In genomic region chr2:38262514-38262871, GRCh38 we compare ENCODE assay signal across 24 cellular contexts.
A peak's percentile ranks its signal among the peaks of the same experiment; 100 is the strongest.
DNase-seq lines count a peak whose midpoint lies in the region; ATAC-seq and TF ChIP-seq lines count a peak whose summit lies in the region.
"Had no signal": no experiment of that assay in that cellular context is flagged by ENCODE, and none has a peak within 500 bp of the region (broad histone marks: within the 10 kb centered on the region; RNA-seq: fewer than 3 reads in every experiment).

No MANE protein-coding gene starts in this region.

- peaks cover 17% of the 10 kb centered on the region for H3K27me3 Mint-ChIP-seq in activated CD4-positive, alpha-beta T cell treated with anti-CD3 and anti-CD28 coated beads, Interleukin-2, amount 10 ng/mL, durations not matched to agents 24 days and 14 days
- H3K27me3 Mint-ChIP-seq in endodermal cell (ENCODE audit: insufficient read depth), result peaks cover 24% of the 10 kb centered on the region

- peak overlapping the region; percentile 17 for H2AFZ ChIP-seq in neuronal stem cell (ENCODE audit: low read length)
- H2AFZ ChIP-seq: GM23248 had no signal

- H2AK5ac ChIP-seq in neuronal stem cell (ENCODE audit: low read depth, low read length), result no peak overlapping the region

- H3K4me3 Mint-ChIP-seq in activated CD4-positive, alpha-beta T cell treated with anti-CD3 and anti-CD28 coated beads, Interleukin-2, amount 10 ng/mL, durations not matched to agents 24 days and 14 days, result no peak overlapping the region
- H3K4me3 Mint-ChIP-seq in endodermal cell, result no peak overlapping the region
- H3K4me3 Mint-ChIP-seq: B cell, CD14-positive monocyte had no signal

- H3K9me3 Mint-ChIP-seq in activated CD4-positive, alpha-beta T cell treated with anti-CD3 and anti-CD28 coated beads, Interleukin-2, amount 10 ng/mL, durations not matched to agents 24 days and 14 days, result peaks cover 10% of the 10 kb centered on the region
- no peaks in the 10 kb centered on the region for H3K9me3 Mint-ChIP-seq in endodermal cell

- intact Hi-C loops in activated CD4-positive, alpha-beta T cell treated with anti-CD3 and anti-CD28 coated beads, Interleukin-2, amount 10 ng/mL, durations not matched to agents 24 days and 14 days (cut with micrococcal nuclease), result loop anchor here (1.0 to 5.0 kb wide), 4 partner anchors 78 to 225 kb away; partner anchors contain the start of gene CYP1B1
- intact Hi-C loops in vagina (cut with DNase I), result loop anchor here (10.0 kb wide), 1 partner anchor 78 kb away; no protein-coding TSS in a partner anchor

- H3K23ac ChIP-seq in neuronal stem cell (ENCODE audit: low read depth, low read length, poor library complexity), result no peak overlapping the region

- no peak overlapping the region for H4K8ac ChIP-seq in neuronal stem cell (ENCODE audit: low read depth, low read length)

- H3K9me3 ChIP-seq in endodermal cell (ENCODE audit: control insufficient read depth, low read length), result no peaks in the 10 kb centered on the region
- H3K9me3 ChIP-seq in neuronal stem cell (replicated peaks in 1 of 2; ENCODE audit: control insufficient read depth in 2 of 2, insufficient read depth in 1 of 2, low read depth in 1 of 2, low read length in 2 of 2), result peaks cover 0 to 2% of the 10 kb centered on the region in 2 donors
- no peaks in the 10 kb centered on the region for H3K9me3 ChIP-seq in vagina

- peaks cover 3% of the 10 kb centered on the region for H3K36me3 Mint-ChIP-seq in activated CD4-positive, alpha-beta T cell treated with anti-CD3 and anti-CD28 coated beads, Interleukin-2, amount 10 ng/mL, durations not matched to agents 24 days and 14 days (ENCODE audit: low read depth)
- no peaks in the 10 kb centered on the region for H3K36me3 Mint-ChIP-seq in endodermal cell (ENCODE audit: low read depth)

- H3K14ac ChIP-seq in neuronal stem cell (ENCODE audit: low read length), result no peak overlapping the region

- H3K27ac ChIP-seq in endodermal cell (ENCODE audit: low read depth, low read length), result no peak overlapping the region
- H3K27ac ChIP-seq in neuronal stem cell (replicated peaks; ENCODE audit: low read length), result no peak overlapping the region
- no peak overlapping the region for H3K27ac ChIP-seq in vagina
- H3K27ac ChIP-seq: GM23248, RWPE1 had no signal

- no peaks in the 10 kb centered on the region for H3K79me1 ChIP-seq in neuronal stem cell (ENCODE audit: low read depth, low read length)

- H2BK120ac ChIP-seq in neuronal stem cell (ENCODE audit: low read depth, low read length), result no peak overlapping the region

- H3K36me3 ChIP-seq in endodermal cell (ENCODE audit: control insufficient read depth, insufficient read depth, low read length), result no peaks in the 10 kb centered on the region
- H3K36me3 ChIP-seq in neuronal stem cell (replicated peaks in 1 of 2; ENCODE audit: control insufficient read depth in 2 of 2, insufficient read depth in 2 of 2, low read length in 2 of 2), result no peaks in the 10 kb centered on the region
- no peaks in the 10 kb centered on the region for H3K36me3 ChIP-seq in vagina

- H3K4me1 ChIP-seq in endodermal cell (ENCODE audit: control insufficient read depth, insufficient read depth, low read length) (no peaks in the 10 kb centered on the region), neuronal stem cell (ENCODE audit: control insufficient read depth in 2 of 2, insufficient read depth in 1 of 2, low read depth in 1 of 2, low read length in 2 of 2) (peaks cover 2 to 4% of the 10 kb centered on the region in 2 donors), vagina (no peaks in the 10 kb centered on the region)

- H4K91ac ChIP-seq in neuronal stem cell (ENCODE audit: low read depth, low read length, poor library complexity), result no peak overlapping the region

- peak overlapping the region; percentile 7 for H3K27ac Mint-ChIP-seq in activated CD4-positive, alpha-beta T cell treated with anti-CD3 and anti-CD28 coated beads, Interleukin-2, amount 10 ng/mL, durations not matched to agents 24 days and 14 days
- no peak overlapping the region for H3K27ac Mint-ChIP-seq in endodermal cell
- H3K27ac Mint-ChIP-seq: B cell had no signal

- TF ChIP-seq CTCF in endodermal cell (conservative IDR thresholded peaks at IDR 0.05) (no peak), vagina (IDR thresholded peaks at IDR 0.05) (no peak)

- 85 to 96% methylated on average over 4 to 7 of the region's 7 CpGs for WGBS in endodermal cell (ENCODE audit: insufficient coverage in 1 of 2, insufficient read length in 1 of 2), 2 experiments
- no CpG with 5 or more reads among the region's 7 CpGs for WGBS in neuronal stem cell (ENCODE audit: extremely low coverage in 2 of 2, insufficient read length in 2 of 2, insufficient replicate concordance in 1 of 2), 2 donors

- no peak overlapping the region for H3K4ac ChIP-seq in neuronal stem cell (ENCODE audit: low read length)

- ATAC-seq in HG03442 (IDR thresholded peaks at IDR 0.05; ENCODE audit: unreplicated experiment) (peak; percentile 4), HG02885 (IDR thresholded peaks at IDR 0.05; ENCODE audit: poor library complexity, unreplicated experiment) (no peak), GM19452 (IDR thresholded peaks at IDR 0.05; ENCODE audit: unreplicated experiment) (no peak)

- H3K4me2 ChIP-seq in neuronal stem cell (ENCODE audit: insufficient read depth, low read length, poor library complexity, severe bottlenecking), result no peak overlapping the region

- DNase-seq in activated CD4-positive, alpha-beta T cell treated with anti-CD3 and anti-CD28 coated beads, Interleukin-2, amount 10 ng/mL, durations not matched to agents 24 days and 14 days, result no peak
- no peak for DNase-seq in activated CD4-positive, alpha-beta T cell treated with anti-CD3 and anti-CD28 coated beads, Interleukin-2, amount 50 U/mL, for 1 hour
- DNase-seq in endodermal cell, result peak; percentile 53
- DNase-seq in neuronal stem cell (ENCODE audit: low spot score), result no peak
- DNase-seq in vagina (ENCODE audit: extremely low spot score in 2 of 2), result no peak
- DNase-seq: EL; GF-D8; GM23248; HCEC 1CT; Karpas-422; MV-4-11; NCI-H1105 treated with DMSO at 0.1 percent for 48 hours; NCI-H2029 treated with DMSO at 0.1 percent for 48 hours; NCI-H226; NCI-H510A treated with DMSO at 0.1 percent for 48 hours; NCI-H748 treated with DMSO at 0.1 percent for 48 hours; NK-92 treated with Interleukin-12 subunit alpha and Interleukin-12 subunit beta, amount 100 ng/mL, for 24 hours; SHP77 treated with DMSO at 0.1 percent for 48 hours had no signal

- no peak overlapping the region for H3K9ac ChIP-seq in endodermal cell (ENCODE audit: extremely low read depth, low read length, poor library complexity, severe bottlenecking)
- H3K9ac ChIP-seq in neuronal stem cell (ENCODE audit: low read depth, low read length, poor library complexity), result no peak overlapping the region
- H3K9ac ChIP-seq: GM23248 had no signal

- TF ChIP-seq POLR2A in vagina (IDR thresholded peaks at IDR 0.05), result no peak

- H3K4me3 ChIP-seq in endodermal cell (ENCODE audit: low read length), result no peak overlapping the region
- no peak overlapping the region for H3K4me3 ChIP-seq in neuronal stem cell (ENCODE audit: low read length in 2 of 2)
- H3K4me3 ChIP-seq in vagina, result no peak overlapping the region
- H3K4me3 ChIP-seq: GM23248 had no signal

- H2BK15ac ChIP-seq in neuronal stem cell (ENCODE audit: low read length), result no peak overlapping the region

- peak overlapping the region; percentile 68 for H3K18ac ChIP-seq in neuronal stem cell (ENCODE audit: low read length)

- H2BK12ac ChIP-seq in neuronal stem cell (ENCODE audit: low read length), result no peak overlapping the region

- no peak overlapping the region for H2BK5ac ChIP-seq in neuronal stem cell (ENCODE audit: low read length)

- H3K27me3 ChIP-seq in endodermal cell (ENCODE audit: control insufficient read depth, insufficient read depth, low read length, poor library complexity, severe bottlenecking) (no peaks in the 10 kb centered on the region), neuronal stem cell (ENCODE audit: control insufficient read depth in 3 of 3, insufficient read depth in 3 of 3, low read depth in 1 of 3, low read length in 3 of 3) (peaks cover 0 to 13% (median 0%) of the 10 kb centered on the region in 3 experiments), vagina (no peaks in the 10 kb centered on the region)

- H3K4me1 Mint-ChIP-seq in activated CD4-positive, alpha-beta T cell treated with anti-CD3 and anti-CD28 coated beads, Interleukin-2, amount 10 ng/mL, durations not matched to agents 24 days and 14 days, result peaks cover 43% of the 10 kb centered on the region
- H3K4me1 Mint-ChIP-seq in endodermal cell, result peaks cover 2% of the 10 kb centered on the region
- H3K4me1 Mint-ChIP-seq: B cell had no signal
